Comparison of ENCODE assay signal across 15 cellular contexts in genomic region chr1:169201084-169201619, GRCh38.
A peak's percentile ranks its signal among the peaks of the same experiment; 100 is the strongest.
DNase-seq lines count a peak whose midpoint lies in the region; ATAC-seq and TF ChIP-seq lines count a peak whose summit lies in the region.
"Had no signal": no experiment of that assay in that cellular context is flagged by ENCODE, and none has a peak within 500 bp of the region (broad histone marks: within the 10 kb centered on the region; RNA-seq: fewer than 3 reads in every experiment).

No MANE protein-coding gene starts in this region.

- H3K4me1 Mint-ChIP-seq in stimulated activated memory B cell treated with anti-CD40 and anti-IgM and Interleukin-4, amounts not matched to agents 10 μg/mL and 1 μg/mL and 100 μg/mL, for 72 hours, result no peaks in the 10 kb centered on the region
- H3K4me1 Mint-ChIP-seq in activated naive CD4-positive, alpha-beta T cell treated with anti-CD3 and anti-CD28 coated beads for 36 hours (ENCODE audit: low read depth), result no peaks in the 10 kb centered on the region
- H3K4me1 Mint-ChIP-seq: activated CD8-positive, alpha-beta memory T cell treated with anti-CD3 and anti-CD28 coated beads, Interleukin-2, amount 10 ng/mL, durations not matched to agents 7 days and 5 days; activated T-helper 17 cell treated with anti-CD3 and anti-CD28 coated beads, Interleukin-2, amount 50 U/mL, for 72 hours; stimulated activated effector memory CD8-positive, alpha-beta T cell treated with anti-CD3 and anti-CD28 coated beads, Interleukin-12 subunit alpha, Interleukin-12 subunit beta, amount 100 ng/mL, for 72 hours had no signal

- no peaks in the 10 kb centered on the region for H3K27me3 ChIP-seq in GM23248 (replicated peaks; ENCODE audit: insufficient read depth)

- no peaks in the 10 kb centered on the region for H3K27me3 Mint-ChIP-seq in stimulated activated memory B cell treated with anti-CD40 and anti-IgM and Interleukin-4, amounts not matched to agents 10 μg/mL and 1 μg/mL and 100 μg/mL, for 72 hours
- no peaks in the 10 kb centered on the region for H3K27me3 Mint-ChIP-seq in activated naive CD4-positive, alpha-beta T cell treated with anti-CD3 and anti-CD28 coated beads for 36 hours (ENCODE audit: low read depth)
- H3K27me3 Mint-ChIP-seq: activated CD8-positive, alpha-beta memory T cell treated with anti-CD3 and anti-CD28 coated beads, Interleukin-2, amount 10 ng/mL, durations not matched to agents 7 days and 5 days; activated T-helper 17 cell treated with anti-CD3 and anti-CD28 coated beads, Interleukin-2, amount 50 U/mL, for 72 hours had no signal

- peaks cover 15% of the 10 kb centered on the region for H3K4me1 ChIP-seq in GM23248 (ENCODE audit: insufficient read depth)
- H3K4me1 ChIP-seq in mucosa of descending colon (ENCODE audit: low read depth), result no peaks in the 10 kb centered on the region

- no peaks in the 10 kb centered on the region for H4K20me1 ChIP-seq in GM23248 (ENCODE audit: insufficient read depth)

- H3K27ac ChIP-seq in GM23248, result no peak overlapping the region

- TF ChIP-seq CTCF in astrocyte of the cerebellum (IDR thresholded peaks at IDR 0.05; ENCODE audit: low read depth, low read length, missing control alignments) (no peak), mucosa of descending colon (IDR thresholded peaks at IDR 0.05) (no peak)

- H3F3A ChIP-seq in GM23248 (ENCODE audit: insufficient read depth), result peaks cover 4% of the 10 kb centered on the region; the same call in 1 of the 2 replicates

- H3K36me3 ChIP-seq in GM23248 (ENCODE audit: low read depth), result no peaks in the 10 kb centered on the region
- no peaks in the 10 kb centered on the region for H3K36me3 ChIP-seq in mucosa of descending colon (ENCODE audit: low read depth)

- no peaks in the 10 kb centered on the region for H3K79me2 ChIP-seq in GM23248 (ENCODE audit: insufficient read depth)

- H3K9me3 ChIP-seq in GM23248 (ENCODE audit: low read depth) (no peaks in the 10 kb centered on the region), mucosa of descending colon (no peaks in the 10 kb centered on the region)

- H3K36me3 Mint-ChIP-seq in stimulated activated memory B cell treated with anti-CD40 and anti-IgM and Interleukin-4, amounts not matched to agents 10 μg/mL and 1 μg/mL and 100 μg/mL, for 72 hours, result peaks cover 12% of the 10 kb centered on the region
- peaks cover 2% of the 10 kb centered on the region for H3K36me3 Mint-ChIP-seq in activated naive CD4-positive, alpha-beta T cell treated with anti-CD3 and anti-CD28 coated beads for 36 hours (ENCODE audit: low read depth)
- H3K36me3 Mint-ChIP-seq: stimulated activated effector memory CD8-positive, alpha-beta T cell treated with anti-CD3 and anti-CD28 coated beads, Interleukin-12 subunit alpha, Interleukin-12 subunit beta, amount 100 ng/mL, for 72 hours had no signal

- no peak overlapping the region for H3K4me3 ChIP-seq in GM23248
- no peak overlapping the region for H3K4me3 ChIP-seq in astrocyte of the cerebellum (ENCODE audit: low read depth, low read length)
- H3K4me3 ChIP-seq in mucosa of descending colon, result no peak overlapping the region

- CTCF ChIA-PET in activated naive CD4-positive, alpha-beta T cell treated with anti-CD3 and anti-CD28 coated beads for 36 hours (lab: Charles Lee), result no interaction called here

- in situ Hi-C loops in GM23248 (cut with MboI), result no loop called here
- in situ Hi-C loops in astrocyte of the cerebellum (cut with HindIII; ENCODE audit: low sequenced_read_pairs), result no loop called here

- no peak overlapping the region for H2AFZ ChIP-seq in GM23248

- DNase-seq in AG08396 (ENCODE audit: low spot score) (peak; percentile 22), GM23248 (peak; percentile 75), astrocyte of the cerebellum (ENCODE audit: low read depth) (peak; percentile 32), iris pigment epithelial cell (ENCODE audit: low read depth) (peak; percentile 43), mucosa of descending colon (no peak)
- no peak for DNase-seq in activated naive CD4-positive, alpha-beta T cell treated with anti-CD3 and anti-CD28 coated beads for 36 hours
- DNase-seq: activated CD8-positive, alpha-beta memory T cell treated with anti-CD3 and anti-CD28 coated beads, Interleukin-2, amount 10 ng/mL, durations not matched to agents 7 days and 5 days; central memory CD4-positive, alpha-beta T cell; H7; NCI-H1930; NCI-H446 had no signal

- no peak overlapping the region for H3K4me3 Mint-ChIP-seq in stimulated activated memory B cell treated with anti-CD40 and anti-IgM and Interleukin-4, amounts not matched to agents 10 μg/mL and 1 μg/mL and 100 μg/mL, for 72 hours
- H3K4me3 Mint-ChIP-seq in activated naive CD4-positive, alpha-beta T cell treated with anti-CD3 and anti-CD28 coated beads for 36 hours, result no peak overlapping the region
- H3K4me3 Mint-ChIP-seq: activated CD8-positive, alpha-beta memory T cell treated with anti-CD3 and anti-CD28 coated beads, Interleukin-2, amount 10 ng/mL, durations not matched to agents 7 days and 5 days; activated T-helper 17 cell treated with anti-CD3 and anti-CD28 coated beads, Interleukin-2, amount 50 U/mL, for 72 hours; stimulated activated effector memory CD8-positive, alpha-beta T cell treated with anti-CD3 and anti-CD28 coated beads, Interleukin-12 subunit alpha, Interleukin-12 subunit beta, amount 100 ng/mL, for 72 hours had no signal

- intact Hi-C loops in mucosa of descending colon (cut with DNase I, micrococcal nuclease), result no loop called here
- intact Hi-C loops in activated naive CD4-positive, alpha-beta T cell treated with anti-CD3 and anti-CD28 coated beads for 36 hours (cut with micrococcal nuclease), result no loop called here

- peak overlapping the region; percentile 48 for H3K4me2 ChIP-seq in GM23248 (ENCODE audit: unreplicated experiment)

- H3K27ac Mint-ChIP-seq in stimulated activated memory B cell treated with anti-CD40 and anti-IgM and Interleukin-4, amounts not matched to agents 10 μg/mL and 1 μg/mL and 100 μg/mL, for 72 hours, result no peak overlapping the region
- H3K27ac Mint-ChIP-seq in activated naive CD4-positive, alpha-beta T cell treated with anti-CD3 and anti-CD28 coated beads for 36 hours, result no peak overlapping the region
- H3K27ac Mint-ChIP-seq: activated CD8-positive, alpha-beta memory T cell treated with anti-CD3 and anti-CD28 coated beads, Interleukin-2, amount 10 ng/mL, durations not matched to agents 7 days and 5 days; activated T-helper 17 cell treated with anti-CD3 and anti-CD28 coated beads, Interleukin-2, amount 50 U/mL, for 72 hours; stimulated activated effector memory CD8-positive, alpha-beta T cell treated with anti-CD3 and anti-CD28 coated beads, Interleukin-12 subunit alpha, Interleukin-12 subunit beta, amount 100 ng/mL, for 72 hours had no signal

- no peak overlapping the region for H3K9ac ChIP-seq in GM23248

- WGBS in GM23248 (ENCODE audit: low coverage in 1 of 2, low lambda C conversion rate in 2 of 2, missing lambda C conversion rate in 2 of 2), 2 experiments, result 65 to 68% methylated on average over 5 of the region's 5 CpGs

- H3K9me3 Mint-ChIP-seq in stimulated activated memory B cell treated with anti-CD40 and anti-IgM and Interleukin-4, amounts not matched to agents 10 μg/mL and 1 μg/mL and 100 μg/mL, for 72 hours, result no peaks in the 10 kb centered on the region
- H3K9me3 Mint-ChIP-seq in activated naive CD4-positive, alpha-beta T cell treated with anti-CD3 and anti-CD28 coated beads for 36 hours, result no peaks in the 10 kb centered on the region
- H3K9me3 Mint-ChIP-seq: activated T-helper 17 cell treated with anti-CD3 and anti-CD28 coated beads, Interleukin-2, amount 50 U/mL, for 72 hours; stimulated activated effector memory CD8-positive, alpha-beta T cell treated with anti-CD3 and anti-CD28 coated beads, Interleukin-12 subunit alpha, Interleukin-12 subunit beta, amount 100 ng/mL, for 72 hours had no signal

- H3K9me2 ChIP-seq in GM23248 (ENCODE audit: insufficient read depth), result no peaks in the 10 kb centered on the region

- ATAC-seq in mucosa of descending colon (no peak), GM18517 (IDR thresholded peaks at IDR 0.05; ENCODE audit: unreplicated experiment) (no peak)
- no peak for ATAC-seq in stimulated activated memory B cell treated with anti-CD40 and anti-IgM and Interleukin-4, amounts not matched to agents 10 μg/mL and 1 μg/mL and 100 μg/mL, for 72 hours
- ATAC-seq: activated CD8-positive, alpha-beta memory T cell treated with anti-CD3 and anti-CD28 coated beads, Interleukin-2, amount 10 ng/mL, durations not matched to agents 7 days and 5 days; activated T-helper 17 cell treated with anti-CD3 and anti-CD28 coated beads, Interleukin-2, amount 50 U/mL, for 72 hours; stimulated activated effector memory CD8-positive, alpha-beta T cell treated with anti-CD3 and anti-CD28 coated beads, Interleukin-12 subunit alpha, Interleukin-12 subunit beta, amount 100 ng/mL, for 72 hours had no signal

Comparison
In these comparisons a context has a peak if more than half of its experiments do, and no peak if none do; other contexts are left out.
1. DNase-seq: peak in AG08396 (single experiment), GM23248 (single experiment), astrocyte of the cerebellum (single experiment) and iris pigment epithelial cell (single experiment); none in mucosa of descending colon (0 of 3) and activated naive CD4-positive, alpha-beta T cell treated with anti-CD3 and anti-CD28 coated beads for 36 hours (single experiment).